ENCODE assay signal across 24 cellular contexts in genomic region chr14:99938896-99939295, GRCh38.
"Had no signal": no experiment of that assay in that cellular context is flagged by ENCODE, and none has a peak within 500 bp of the region (broad histone marks: within the 10 kb centered on the region; RNA-seq: fewer than 3 reads in every experiment).

No MANE protein-coding gene starts in this region.

- H3K36me3 Mint-ChIP-seq: naive B cell had no signal

- H3K9me3 Mint-ChIP-seq: dendritic cell treated with granulocyte-macrophage colony-stimulating factor and Interleukin-4, amounts not matched to agents 40 ng/mL and 50 ng/mL, for 4 days; effector memory CD8-positive, alpha-beta T cell; endodermal cell; mesothelial cell of epicardium; naive B cell had no signal

- H3K4me1 Mint-ChIP-seq: mesothelial cell of epicardium had no signal

- ATAC-seq: effector memory CD8-positive, alpha-beta T cell; esophagus mucosa; gastrocnemius medialis; heart right ventricle; left cardiac atrium; left lung; left ventricle myocardium superior; lower lobe of right lung; mucosa of descending colon had no signal

- H3K4me3 Mint-ChIP-seq: dendritic cell treated with granulocyte-macrophage colony-stimulating factor and Interleukin-4, amounts not matched to agents 40 ng/mL and 50 ng/mL, for 4 days; effector memory CD8-positive, alpha-beta T cell; endodermal cell; mesothelial cell of epicardium; naive B cell had no signal

- DNase-seq: colonic mucosa; cortex of kidney; effector CD8-positive, alpha-beta T cell; effector memory CD8-positive, alpha-beta T cell; endodermal cell; erythroblast; esophagus squamous epithelium; foreskin fibroblast; foreskin melanocyte; gastrocnemius medialis; glutamatergic neuron; head of caudate nucleus; heart right ventricle; hippocampal formation; left cardiac atrium; left lung; left ventricle myocardium superior; lower lobe of right lung; mesenchymal stem cell; mucosa of descending colon; naive B cell had no signal

- H3K27ac Mint-ChIP-seq: dendritic cell treated with granulocyte-macrophage colony-stimulating factor and Interleukin-4, amounts not matched to agents 40 ng/mL and 50 ng/mL, for 4 days; effector memory CD8-positive, alpha-beta T cell; endodermal cell; mesothelial cell of epicardium; naive B cell had no signal
